Comparison of ENCODE assay signal across 1 cellular context in the genomic region with DNA sequence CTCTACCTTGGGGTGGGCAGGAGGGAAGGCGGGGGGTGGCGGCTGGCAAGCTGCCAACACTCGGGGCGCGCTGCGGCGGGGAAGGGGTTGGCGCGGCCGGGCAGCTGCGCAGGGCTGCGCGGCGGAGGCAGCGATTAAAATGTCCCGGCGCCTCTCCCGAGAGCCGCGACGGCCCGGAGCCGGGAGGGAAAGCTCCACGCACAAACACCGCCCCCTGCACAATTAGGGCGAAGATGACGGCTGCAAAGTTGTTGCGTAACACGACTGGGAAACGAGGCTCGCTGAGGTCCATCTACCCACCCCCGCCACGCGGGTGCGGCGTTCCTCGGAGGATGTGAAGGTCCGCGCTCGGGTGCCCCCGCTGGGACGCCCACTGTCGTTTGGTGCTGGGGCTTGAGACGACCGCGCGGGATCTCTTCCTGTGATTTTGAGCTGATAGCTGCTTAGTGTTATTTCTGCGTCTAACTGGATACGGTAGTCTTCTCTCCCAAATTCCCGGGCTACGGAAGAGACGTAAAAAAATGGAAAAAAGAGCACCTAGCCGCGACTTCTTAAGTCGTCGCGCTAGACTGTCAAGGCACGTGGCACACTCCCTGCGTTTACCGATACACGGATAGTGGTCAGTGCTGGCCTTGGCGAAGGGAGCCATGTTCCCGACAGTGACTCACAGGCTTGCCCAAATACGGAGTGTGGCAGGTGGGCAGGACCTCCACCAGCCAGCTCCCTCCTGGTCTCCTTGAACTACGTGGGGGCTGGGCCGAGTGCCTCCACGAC.
TF ChIP-seq lines count a peak whose summit lies in the region.

No MANE protein-coding gene starts in this region.

TF ChIP-seq in HepG2, 621 proteins besides CTCF, POLR2A, EP300 and RAD21 (continued from another document and continues in another):
- TF ChIP-seq, protein P1, sequence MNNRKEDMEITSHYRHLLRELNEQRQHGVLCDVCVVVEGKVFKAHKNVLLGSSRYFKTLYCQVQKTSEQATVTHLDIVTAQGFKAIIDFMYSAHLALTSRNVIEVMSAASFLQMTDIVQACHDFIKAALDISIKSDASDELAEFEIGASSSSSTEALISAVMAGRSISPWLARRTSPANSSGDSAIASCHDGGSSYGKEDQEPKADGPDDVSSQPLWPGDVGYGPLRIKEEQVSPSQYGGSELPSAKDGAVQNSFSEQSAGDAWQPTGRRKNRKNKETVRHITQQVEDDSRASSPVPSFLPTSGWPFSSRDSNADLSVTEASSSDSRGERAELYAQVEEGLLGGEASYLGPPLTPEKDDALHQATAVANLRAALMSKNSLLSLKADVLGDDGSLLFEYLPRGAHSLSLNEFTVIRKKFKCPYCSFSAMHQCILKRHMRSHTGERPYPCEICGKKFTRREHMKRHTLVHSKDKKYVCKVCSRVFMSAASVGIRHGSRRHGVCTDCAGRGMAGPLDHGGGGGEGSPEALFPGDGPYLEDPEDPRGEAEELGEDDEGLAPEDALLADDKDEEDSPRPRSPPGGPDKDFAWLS (CRISPR knock-in tag; IDR thresholded peaks at IDR 0.05; ENCODE audit: borderline replicate concordance), result no peak
- no peak for TF ChIP-seq ZNF737 (CRISPR knock-in tag; IDR thresholded peaks at IDR 0.05; ENCODE audit: borderline replicate concordance)
- TF ChIP-seq NCOA5 (CRISPR knock-in tag; IDR thresholded peaks at IDR 0.05), result no peak
- no peak for TF ChIP-seq ZNF546 (CRISPR knock-in tag; conservative IDR thresholded peaks at IDR 0.05)
- no peak for TF ChIP-seq ZNF3 (CRISPR knock-in tag; IDR thresholded peaks at IDR 0.05)
- TF ChIP-seq, protein P2, sequence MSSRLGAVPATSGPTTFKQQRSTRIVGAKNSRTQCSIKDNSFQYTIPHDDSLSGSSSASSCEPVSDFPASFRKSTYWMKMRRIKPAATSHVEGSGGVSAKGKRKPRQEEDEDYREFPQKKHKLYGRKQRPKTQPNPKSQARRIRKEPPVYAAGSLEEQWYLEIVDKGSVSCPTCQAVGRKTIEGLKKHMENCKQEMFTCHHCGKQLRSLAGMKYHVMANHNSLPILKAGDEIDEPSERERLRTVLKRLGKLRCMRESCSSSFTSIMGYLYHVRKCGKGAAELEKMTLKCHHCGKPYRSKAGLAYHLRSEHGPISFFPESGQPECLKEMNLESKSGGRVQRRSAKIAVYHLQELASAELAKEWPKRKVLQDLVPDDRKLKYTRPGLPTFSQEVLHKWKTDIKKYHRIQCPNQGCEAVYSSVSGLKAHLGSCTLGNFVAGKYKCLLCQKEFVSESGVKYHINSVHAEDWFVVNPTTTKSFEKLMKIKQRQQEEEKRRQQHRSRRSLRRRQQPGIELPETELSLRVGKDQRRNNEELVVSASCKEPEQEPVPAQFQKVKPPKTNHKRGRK (CRISPR knock-in tag; IDR thresholded peaks at IDR 0.05), result no peak
- no peak for TF ChIP-seq TSC22D2 (CRISPR knock-in tag; IDR thresholded peaks at IDR 0.05; ENCODE audit: borderline replicate concordance)
- TF ChIP-seq HIVEP1 (CRISPR knock-in tag; IDR thresholded peaks at IDR 0.05), result 0 out of 2 replicates have a peak, but pooled peaks have one; percentile 14
- TF ChIP-seq, protein P3, sequence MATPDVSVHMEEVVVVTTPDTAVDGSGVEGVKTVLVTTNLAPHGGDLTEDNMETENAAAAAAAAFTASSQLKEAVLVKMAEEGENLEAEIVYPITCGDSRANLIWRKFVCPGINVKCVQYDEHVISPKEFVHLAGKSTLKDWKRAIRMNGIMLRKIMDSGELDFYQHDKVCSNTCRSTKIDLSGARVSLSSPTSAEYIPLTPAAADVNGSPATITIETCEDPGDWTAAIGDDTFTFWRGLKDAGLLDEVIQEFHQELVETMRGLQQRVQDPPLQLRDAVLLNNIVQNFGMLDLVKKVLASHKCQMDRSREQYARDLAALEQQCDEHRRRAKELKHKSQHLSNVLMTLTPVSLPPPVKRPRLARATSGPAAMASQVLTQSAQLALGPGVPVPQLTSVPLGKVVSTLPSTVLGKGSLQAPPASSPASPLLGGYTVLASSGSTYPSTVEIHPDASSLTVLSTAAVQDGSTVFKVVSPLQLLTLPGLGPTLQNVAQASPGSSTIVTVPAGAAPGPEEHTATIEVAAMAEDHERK (CRISPR knock-in tag; IDR thresholded peaks at IDR 0.05; ENCODE audit: low read depth), result no peak
- 0 out of 2 replicates have a peak, but pooled peaks have one; percentile 27 for TF ChIP-seq POGZ (CRISPR knock-in tag; IDR thresholded peaks at IDR 0.05)
- TF ChIP-seq GABPB1 (CRISPR knock-in tag; IDR thresholded peaks at IDR 0.05), result peak; percentile 61
- peak; percentile 70 for TF ChIP-seq ZIK1 (CRISPR knock-in tag; IDR thresholded peaks at IDR 0.05; ENCODE audit: borderline replicate concordance, low read depth)
- peak; percentile 95 for TF ChIP-seq RBFOX2 (IDR thresholded peaks at IDR 0.05; ENCODE audit: low read depth, low read length)
- peak; percentile 81 for TF ChIP-seq ZFP82 (CRISPR knock-in tag; IDR thresholded peaks at IDR 0.05; ENCODE audit: borderline replicate concordance)
- TF ChIP-seq MBD4 (IDR thresholded peaks at IDR 0.05; ENCODE audit: borderline replicate concordance, low read length), result no peak
- no peak; the same call in 1 of the 2 replicates for TF ChIP-seq NFKB2 (CRISPR knock-in tag; IDR thresholded peaks at IDR 0.05; ENCODE audit: borderline replicate concordance)
- TF ChIP-seq CCAR2 (optimal IDR thresholded peaks at IDR 0.05; ENCODE audit: low read depth, low read length), result no peak
- peak; percentile 24; the same call in 1 of the 2 replicates for TF ChIP-seq POLR2AphosphoS5 (IDR thresholded peaks at IDR 0.05; ENCODE audit: low read depth, low read length)
- TF ChIP-seq ARNT2 (CRISPR knock-in tag; IDR thresholded peaks at IDR 0.05; ENCODE audit: low read depth), result peak; percentile 60; the same call in 1 of the 2 replicates
- TF ChIP-seq GRHL1 (CRISPR knock-in tag; conservative IDR thresholded peaks at IDR 0.05), result no peak
- peak; percentile 28; the same call in 1 of the 2 replicates for TF ChIP-seq ZNF17 (CRISPR knock-in tag; IDR thresholded peaks at IDR 0.05)
- no peak for TF ChIP-seq ZBTB4 (CRISPR knock-in tag; IDR thresholded peaks at IDR 0.05; ENCODE audit: borderline replicate concordance)
- TF ChIP-seq MXD4 (CRISPR knock-in tag; IDR thresholded peaks at IDR 0.05), result no peak
- TF ChIP-seq NPAS2 (CRISPR knock-in tag; IDR thresholded peaks at IDR 0.05; ENCODE audit: borderline replicate concordance), result no peak
- no peak for TF ChIP-seq ZBTB39 (CRISPR knock-in tag; IDR thresholded peaks at IDR 0.05)
- no peak; the same call in 1 of the 2 replicates for TF ChIP-seq ZNF792 (CRISPR knock-in tag; IDR thresholded peaks at IDR 0.05)
- peak; percentile 9; the same call in 1 of the 2 replicates for TF ChIP-seq BCL6 (CRISPR knock-in tag; IDR thresholded peaks at IDR 0.05)
- TF ChIP-seq ZNF430 (CRISPR knock-in tag; IDR thresholded peaks at IDR 0.05), result 0 out of 2 replicates have a peak, but pooled peaks have one; percentile 33
- peak; percentile 27; the same call in 1 of the 2 replicates for TF ChIP-seq MTA1 (CRISPR knock-in tag; IDR thresholded peaks at IDR 0.05; ENCODE audit: borderline replicate concordance)
- TF ChIP-seq SSRP1 (CRISPR knock-in tag; IDR thresholded peaks at IDR 0.05), result 0 out of 2 replicates have a peak, but pooled peaks have one; percentile 12
- TF ChIP-seq, protein P4, sequence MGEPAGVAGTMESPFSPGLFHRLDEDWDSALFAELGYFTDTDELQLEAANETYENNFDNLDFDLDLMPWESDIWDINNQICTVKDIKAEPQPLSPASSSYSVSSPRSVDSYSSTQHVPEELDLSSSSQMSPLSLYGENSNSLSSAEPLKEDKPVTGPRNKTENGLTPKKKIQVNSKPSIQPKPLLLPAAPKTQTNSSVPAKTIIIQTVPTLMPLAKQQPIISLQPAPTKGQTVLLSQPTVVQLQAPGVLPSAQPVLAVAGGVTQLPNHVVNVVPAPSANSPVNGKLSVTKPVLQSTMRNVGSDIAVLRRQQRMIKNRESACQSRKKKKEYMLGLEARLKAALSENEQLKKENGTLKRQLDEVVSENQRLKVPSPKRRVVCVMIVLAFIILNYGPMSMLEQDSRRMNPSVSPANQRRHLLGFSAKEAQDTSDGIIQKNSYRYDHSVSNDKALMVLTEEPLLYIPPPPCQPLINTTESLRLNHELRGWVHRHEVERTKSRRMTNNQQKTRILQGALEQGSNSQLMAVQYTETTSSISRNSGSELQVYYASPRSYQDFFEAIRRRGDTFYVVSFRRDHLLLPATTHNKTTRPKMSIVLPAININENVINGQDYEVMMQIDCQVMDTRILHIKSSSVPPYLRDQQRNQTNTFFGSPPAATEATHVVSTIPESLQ (CRISPR knock-in tag; conservative IDR thresholded peaks at IDR 0.05), result no peak
- TF ChIP-seq, protein P5, sequence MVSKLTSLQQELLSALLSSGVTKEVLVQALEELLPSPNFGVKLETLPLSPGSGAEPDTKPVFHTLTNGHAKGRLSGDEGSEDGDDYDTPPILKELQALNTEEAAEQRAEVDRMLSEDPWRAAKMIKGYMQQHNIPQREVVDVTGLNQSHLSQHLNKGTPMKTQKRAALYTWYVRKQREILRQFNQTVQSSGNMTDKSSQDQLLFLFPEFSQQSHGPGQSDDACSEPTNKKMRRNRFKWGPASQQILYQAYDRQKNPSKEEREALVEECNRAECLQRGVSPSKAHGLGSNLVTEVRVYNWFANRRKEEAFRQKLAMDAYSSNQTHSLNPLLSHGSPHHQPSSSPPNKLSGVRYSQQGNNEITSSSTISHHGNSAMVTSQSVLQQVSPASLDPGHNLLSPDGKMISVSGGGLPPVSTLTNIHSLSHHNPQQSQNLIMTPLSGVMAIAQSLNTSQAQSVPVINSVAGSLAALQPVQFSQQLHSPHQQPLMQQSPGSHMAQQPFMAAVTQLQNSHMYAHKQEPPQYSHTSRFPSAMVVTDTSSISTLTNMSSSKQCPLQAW (CRISPR knock-in tag; IDR thresholded peaks at IDR 0.05), result peak; percentile 32; the same call in 1 of the 2 replicates
- TF ChIP-seq, protein P6, sequence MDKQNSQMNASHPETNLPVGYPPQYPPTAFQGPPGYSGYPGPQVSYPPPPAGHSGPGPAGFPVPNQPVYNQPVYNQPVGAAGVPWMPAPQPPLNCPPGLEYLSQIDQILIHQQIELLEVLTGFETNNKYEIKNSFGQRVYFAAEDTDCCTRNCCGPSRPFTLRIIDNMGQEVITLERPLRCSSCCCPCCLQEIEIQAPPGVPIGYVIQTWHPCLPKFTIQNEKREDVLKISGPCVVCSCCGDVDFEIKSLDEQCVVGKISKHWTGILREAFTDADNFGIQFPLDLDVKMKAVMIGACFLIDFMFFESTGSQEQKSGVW (CRISPR knock-in tag; IDR thresholded peaks at IDR 0.05; ENCODE audit: borderline replicate concordance), result no peak
- no peak for TF ChIP-seq ZFP90 (CRISPR knock-in tag; IDR thresholded peaks at IDR 0.05; ENCODE audit: borderline replicate concordance)
- peak; percentile 56 for TF ChIP-seq RXRA (CRISPR knock-in tag; IDR thresholded peaks at IDR 0.05)
- no peak for TF ChIP-seq ATAD3A (CRISPR knock-in tag; IDR thresholded peaks at IDR 0.05)
